ENCODE assay signal across 8 cellular contexts in genomic region chr1:32394141-32394889, GRCh38. TPM values are rescaled to one million over a fixed set of nuclear protein-coding genes. Genes with fewer than 3 reads are reported as not detected.
DNase-seq lines count a peak whose midpoint lies in the region; ATAC-seq and TF ChIP-seq lines count a peak whose summit lies in the region.

TSS of gene BSDC1 (minus strand) at chr1:32394441. CDS start at chr1:32394414, 27 bp downstream.

- H3K27ac Mint-ChIP-seq in activated naive CD8-positive, alpha-beta T cell treated with anti-CD3 and anti-CD28 coated beads, Interleukin-2, amount 50 U/mL, for 24 hours = peak within 1 kb of the TSS; percentile 98

- TF ChIP-seq POLR2A in ovary (IDR thresholded peaks at IDR 0.05) (peak; percentile 99), thyroid gland (IDR thresholded peaks at IDR 0.05) (peak; percentile 66 to 96)

- no peaks in the 10 kb centered on the region for H3K27me3 ChIP-seq in ovary
- H3K27me3 ChIP-seq in thyroid gland = no peaks in the 10 kb centered on the region

- H3K4me1 Mint-ChIP-seq in activated naive CD8-positive, alpha-beta T cell treated with anti-CD3 and anti-CD28 coated beads, Interleukin-2, amount 50 U/mL, for 24 hours = peaks cover 29% of the 10 kb centered on the region

- H3K9me3 ChIP-seq in ovary (no peaks in the 10 kb centered on the region), thyroid gland (no peaks in the 10 kb centered on the region)

- 0 to 1% (median 1%) methylated on average over 48 of the region's 48 CpGs for WGBS in ovary, 3 donors
- WGBS in thyroid gland, 2 donors = 0 to 1% methylated on average over 33 to 44 of the region's 48 CpGs

- no peak for TF ChIP-seq CTCF in GM12865 (IDR thresholded peaks at IDR 0.05; ENCODE audit: insufficient read depth, low read depth, low read length, missing control alignments)
- peak in 1 of 3 donors; percentile 14 for TF ChIP-seq CTCF in ovary (IDR thresholded peaks at IDR 0.05)
- TF ChIP-seq CTCF in thyroid gland (IDR thresholded peaks at IDR 0.05) = peak in 1 of 6 experiments; percentile 13

- peak; percentile 98 for DNase-seq in GM12865 (ENCODE audit: low read depth)
- peak; percentile 97 for DNase-seq in NCI-H1417 treated with DMSO at 0.1 percent for 48 hours (lab: John Stamatoyannopoulos, UW)
- peak; percentile 98 for DNase-seq in SW480 (ENCODE audit: low spot score)
- DNase-seq in activated naive CD8-positive, alpha-beta T cell treated with anti-CD3 and anti-CD28 coated beads, Interleukin-2, amount 50 U/mL, for 24 hours = peak; percentile 99
- DNase-seq in Right ventricle myocardium inferior (ENCODE audit: missing footprints) = peak; percentile 97
- DNase-seq in ovary = peak; percentile 98 to 99 (median 99)
- DNase-seq in thyroid gland = peak; percentile 99

- no peaks in the 10 kb centered on the region for H3K9me3 Mint-ChIP-seq in activated naive CD8-positive, alpha-beta T cell treated with anti-CD3 and anti-CD28 coated beads, Interleukin-2, amount 50 U/mL, for 24 hours

- H3K4me3 ChIP-seq in GM12865 (ENCODE audit: low read depth, low read length) = peak within 1 kb of the TSS; percentile 76
- peak within 1 kb of the TSS; percentile 67 for H3K4me3 ChIP-seq in ovary
- H3K4me3 ChIP-seq in thyroid gland (replicated peaks in 1 of 3) = peak within 1 kb of the TSS; percentile 50 to 94 (median 78)

- peaks cover 4% of the 10 kb centered on the region for H3K36me3 Mint-ChIP-seq in activated naive CD8-positive, alpha-beta T cell treated with anti-CD3 and anti-CD28 coated beads, Interleukin-2, amount 50 U/mL, for 24 hours (ENCODE audit: low read depth)

- H3K36me3 ChIP-seq in ovary (no peaks in the 10 kb centered on the region), thyroid gland (peaks cover 0 to 17% of the 10 kb centered on the region in 2 donors)

- no peak for TF ChIP-seq EP300 in ovary (IDR thresholded peaks at IDR 0.05)

- H3K4me3 Mint-ChIP-seq in activated naive CD8-positive, alpha-beta T cell treated with anti-CD3 and anti-CD28 coated beads, Interleukin-2, amount 50 U/mL, for 24 hours = peak within 1 kb of the TSS; percentile 100

- intact Hi-C loops in Right ventricle myocardium inferior (cut with DNase I) (loop anchor here (10.0 kb wide), 1 partner anchor 180 kb away; no protein-coding TSS in a partner anchor), ovary (cut with DNase I) (loop anchor here in 1 of 4 donors (2.0 kb wide), 1 partner anchor 58 kb away; the partner anchor contains the start of gene MARCKSL1), thyroid gland (cut with DNase I) (loop anchor here (10.0 kb wide), 1 partner anchor 170 kb away; the partner anchor contains the start of genes EIF3I and TMEM234)

- H3K4me1 ChIP-seq in ovary (ENCODE audit: insufficient read depth) (peaks cover 17% of the 10 kb centered on the region), thyroid gland (peaks cover 19 to 27% of the 10 kb centered on the region in 2 donors)

- ATAC-seq in HG02763 (IDR thresholded peaks at IDR 0.05; ENCODE audit: unreplicated experiment) (peak; percentile 96), Right ventricle myocardium inferior (peak; percentile 99)
- peak; percentile 98 for ATAC-seq in activated naive CD8-positive, alpha-beta T cell treated with anti-CD3 and anti-CD28 coated beads, Interleukin-2, amount 50 U/mL, for 24 hours

- H3K27ac ChIP-seq in ovary (peak within 1 kb of the TSS; percentile 75 to 78), thyroid gland (peak within 1 kb of the TSS; percentile 91 to 94 (median 93))

- H3K27me3 Mint-ChIP-seq in activated naive CD8-positive, alpha-beta T cell treated with anti-CD3 and anti-CD28 coated beads, Interleukin-2, amount 50 U/mL, for 24 hours = no peaks in the 10 kb centered on the region

RNA-seq across cellular contexts. Expression of gene BSDC1, which starts in this region (rescaled TPM):
- total RNA-seq in Right ventricle myocardium inferior (41.8 TPM), ovary (100 to 1,000 TPM in 1 of 7 donors, 10 to 100 TPM in 6; 54.9 to 107 (median 73.0) TPM), thyroid gland (100 to 1,000 TPM in 3 of 4 donors, 10 to 100 TPM in 1; 93.0 to 132 (median 101) TPM)
- 10 to 100 TPM; 60.5 to 60.7 TPM for polyA plus RNA-seq in ovary

Comparison
In these comparisons a context has a peak if more than half of its experiments do, and no peak if none do; other contexts are left out.
1. Peak in every context shown above with its lines: DNase-seq, ATAC-seq, H3K4me3 ChIP-seq and H3K27ac ChIP-seq.